16 cellular contexts compared by ENCODE assay signal in genomic region chr18:77341527-77341926, GRCh38.
DNase-seq lines count a peak whose midpoint lies in the region; ATAC-seq and TF ChIP-seq lines count a peak whose summit lies in the region.
"Had no signal": no experiment of that assay in that cellular context is flagged by ENCODE, and none has a peak within 500 bp of the region (broad histone marks: within the 10 kb centered on the region; RNA-seq: fewer than 3 reads in every experiment).

No MANE protein-coding gene starts in this region.

- H3K36me3 Mint-ChIP-seq in glutamatergic neuron (ENCODE audit: unreplicated experiment), result peaks cover 12% of the 10 kb centered on the region
- H3K36me3 Mint-ChIP-seq in stimulated activated naive B cell treated with anti-CD40 and anti-IgM and Interleukin-4, amounts not matched to agents 10 μg/mL and 1 μg/mL and 100 μg/mL, for 72 hours, result no peaks in the 10 kb centered on the region

- peak overlapping the region; percentile 22 for H3K27ac Mint-ChIP-seq in glutamatergic neuron (ENCODE audit: unreplicated experiment)
- no peak overlapping the region for H3K27ac Mint-ChIP-seq in stimulated activated naive B cell treated with anti-CD40 and anti-IgM and Interleukin-4, amounts not matched to agents 10 μg/mL and 1 μg/mL and 100 μg/mL, for 72 hours
- H3K27ac Mint-ChIP-seq: CD4-positive, alpha-beta T cell; HFFc6 had no signal

- H3K9me3 Mint-ChIP-seq in glutamatergic neuron (ENCODE audit: unreplicated experiment), result peaks cover 10% of the 10 kb centered on the region
- H3K9me3 Mint-ChIP-seq in stimulated activated naive B cell treated with anti-CD40 and anti-IgM and Interleukin-4, amounts not matched to agents 10 μg/mL and 1 μg/mL and 100 μg/mL, for 72 hours, result no peaks in the 10 kb centered on the region
- H3K9me3 Mint-ChIP-seq: CD4-positive, alpha-beta T cell had no signal

- peak; percentile 60 for DNase-seq in cardiac septum (ENCODE audit: low spot score)
- DNase-seq in left ventricle myocardium superior, result no peak
- peak; percentile 9 for DNase-seq in SK-MEL-5 (ENCODE audit: low read depth, low spot score)
- DNase-seq in glutamatergic neuron, result no peak
- DNase-seq in stimulated activated naive B cell treated with anti-CD40 and anti-IgM and Interleukin-4, amounts not matched to agents 10 μg/mL and 1 μg/mL and 100 μg/mL, for 72 hours, result no peak
- no peak for DNase-seq in NK-92 (lab: John Stamatoyannopoulos, UW; ENCODE audit: unreplicated experiment)
- no peak for DNase-seq in dedifferentiated amniotic fluid mesenchymal stem cell (ENCODE audit: extremely low spot score)
- DNase-seq: AML-193; CD4-positive, alpha-beta T cell; DMS153; DMS79; HFFc6; IMR-90; KG1 had no signal

- no peak for TF ChIP-seq CTCF in glutamatergic neuron (IDR thresholded peaks at IDR 0.05; ENCODE audit: partially characterized antibody, unreplicated experiment)

- peaks cover 19% of the 10 kb centered on the region for H3K4me1 Mint-ChIP-seq in glutamatergic neuron (ENCODE audit: low read depth, unreplicated experiment)
- no peaks in the 10 kb centered on the region for H3K4me1 Mint-ChIP-seq in stimulated activated naive B cell treated with anti-CD40 and anti-IgM and Interleukin-4, amounts not matched to agents 10 μg/mL and 1 μg/mL and 100 μg/mL, for 72 hours

- no peak overlapping the region for H3K4me3 Mint-ChIP-seq in glutamatergic neuron (ENCODE audit: unreplicated experiment)
- H3K4me3 Mint-ChIP-seq in stimulated activated naive B cell treated with anti-CD40 and anti-IgM and Interleukin-4, amounts not matched to agents 10 μg/mL and 1 μg/mL and 100 μg/mL, for 72 hours, result no peak overlapping the region
- H3K4me3 Mint-ChIP-seq: CD4-positive, alpha-beta T cell; HFFc6 had no signal

- intact Hi-C loops in cardiac septum (cut with DNase I) (no loop called here), left ventricle myocardium superior (cut with micrococcal nuclease) (no loop called here)

- peaks cover 5% of the 10 kb centered on the region for H3K27me3 Mint-ChIP-seq in glutamatergic neuron (ENCODE audit: unreplicated experiment)
- H3K27me3 Mint-ChIP-seq in stimulated activated naive B cell treated with anti-CD40 and anti-IgM and Interleukin-4, amounts not matched to agents 10 μg/mL and 1 μg/mL and 100 μg/mL, for 72 hours, result peaks cover 17 to 28% of the 10 kb centered on the region in 2 donors

- ATAC-seq in left ventricle myocardium superior, result no peak
- no peak for ATAC-seq in stimulated activated naive B cell treated with anti-CD40 and anti-IgM and Interleukin-4, amounts not matched to agents 10 μg/mL and 1 μg/mL and 100 μg/mL, for 72 hours (replicated peaks)
- ATAC-seq: GM12878, HCT116 had no signal

- in situ Hi-C loops in SK-MEL-5 (cut with HindIII; ENCODE audit: low pct_unique_long_range_greater_than_20kb, low sequenced_read_pairs), result no loop called here

Comparison
In these comparisons a context has a peak if more than half of its experiments do, and no peak if none do; other contexts are left out.
1. DNase-seq: peak in cardiac septum (single experiment) and SK-MEL-5 (single experiment); none in left ventricle myocardium superior (single experiment), glutamatergic neuron (single experiment), stimulated activated naive B cell treated with anti-CD40 and anti-IgM and Interleukin-4, amounts not matched to agents 10 μg/mL and 1 μg/mL and 100 μg/mL, for 72 hours (single experiment), NK-92 (single experiment) and dedifferentiated amniotic fluid mesenchymal stem cell (single experiment).